In the genomic region with DNA sequence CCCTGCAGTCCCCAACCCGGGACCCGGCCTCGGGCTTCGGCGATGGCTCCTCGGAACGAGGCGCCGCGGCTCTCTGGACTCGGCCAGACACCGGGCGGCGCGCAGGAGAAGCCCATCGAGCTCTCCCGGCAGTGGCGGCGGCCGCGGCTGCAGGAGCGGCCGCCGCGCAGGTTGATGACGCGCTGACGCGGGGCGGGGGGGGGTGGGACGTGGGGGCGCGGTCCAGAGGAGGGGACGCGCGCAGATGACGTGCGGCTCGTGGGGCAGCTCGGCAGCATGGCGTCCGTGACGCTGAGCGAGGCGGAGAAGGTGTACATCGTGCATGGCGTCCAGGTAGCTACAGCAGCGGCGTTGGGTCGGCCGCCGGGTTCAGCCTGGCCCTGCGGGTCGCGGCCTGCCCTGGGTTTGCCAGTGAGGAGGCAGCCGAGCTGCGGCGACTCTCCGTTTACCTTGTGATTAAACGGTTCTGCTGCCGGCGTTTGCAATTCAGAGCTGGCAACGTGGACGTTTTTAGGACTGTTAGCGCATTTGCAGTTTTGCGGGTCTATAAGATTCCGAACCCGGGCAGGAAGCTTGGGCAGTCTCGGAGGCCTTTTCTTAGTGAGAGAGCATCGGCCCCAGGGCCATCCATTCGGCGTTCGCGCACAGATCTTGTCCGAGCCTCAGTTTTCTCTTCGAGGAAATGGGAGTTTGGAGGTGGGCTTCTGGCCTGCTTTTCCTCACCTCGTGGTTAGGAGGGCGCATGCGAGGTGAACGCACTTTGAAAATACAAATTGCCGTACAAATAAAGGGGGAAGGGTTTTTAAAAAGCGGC, we compare ENCODE assay signal across 8 cellular contexts. TPM values are rescaled to one million over a fixed set of nuclear protein-coding genes. Genes with fewer than 3 reads are reported as not detected.
DNase-seq lines count a peak whose midpoint lies in the region; ATAC-seq and TF ChIP-seq lines count a peak whose summit lies in the region.

A gene (plus strand): TSS at position 243 of the 814 bp plus-strand sequence. CDS start 34 bp downstream, at position 277.
A gene with protein sequence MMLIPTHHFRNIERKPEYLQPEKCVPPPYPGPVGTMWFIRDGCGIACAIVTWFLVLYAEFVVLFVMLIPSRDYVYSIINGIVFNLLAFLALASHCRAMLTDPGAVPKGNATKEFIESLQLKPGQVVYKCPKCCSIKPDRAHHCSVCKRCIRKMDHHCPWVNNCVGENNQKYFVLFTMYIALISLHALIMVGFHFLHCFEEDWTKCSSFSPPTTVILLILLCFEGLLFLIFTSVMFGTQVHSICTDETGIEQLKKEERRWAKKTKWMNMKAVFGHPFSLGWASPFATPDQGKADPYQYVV (minus strand): TSS at position 173 of the 814 bp plus-strand sequence. CDS start 16,738 bp downstream, outside the sequence.

- H3K36me3 ChIP-seq in right lobe of liver, result no peaks in the 10 kb centered on the region

- TF ChIP-seq CTCF in right lobe of liver (IDR thresholded peaks at IDR 0.05), result no peak

- H3K9me3 ChIP-seq in right lobe of liver, result no peaks in the 10 kb centered on the region

- peak; percentile 65 for ATAC-seq in GM19043 (IDR thresholded peaks at IDR 0.05; ENCODE audit: low read depth, unreplicated experiment)
- ATAC-seq in HG03342 (IDR thresholded peaks at IDR 0.05; ENCODE audit: unreplicated experiment), result peak; percentile 70
- ATAC-seq in right lobe of liver, result peak; percentile 90 to 93 (median 92)

- DNase-seq in Ammon's horn (ENCODE audit: low spot score) (peak; percentile 94), NCI-H748 treated with DMSO at 0.1 percent for 48 hours (lab: John Stamatoyannopoulos, UW) (peak; percentile 62), dermis microvascular lymphatic vessel endothelial cell (ENCODE audit: low read depth in 2 of 2) (peak; percentile 70 to 92), right lobe of liver (peak; percentile 90 to 91 (median 91))
- peak; percentile 82 to 85 for DNase-seq in activated CD4-positive, alpha-beta T cell treated with anti-CD3 and anti-CD28 coated beads, Interleukin-2, amount 50 U/mL, for 48 hours
- peak; percentile 87 for DNase-seq in stimulated activated CD4-positive, alpha-beta T cell treated with anti-CD3 and anti-CD28 coated beads, Interleukin-4, amount 100 ng/mL, for 24 hours

- TF ChIP-seq POLR2A in right lobe of liver (IDR thresholded peaks at IDR 0.05), result peak; percentile 70

- no peaks in the 10 kb centered on the region for H3K27me3 ChIP-seq in right lobe of liver

- WGBS in right lobe of liver (ENCODE audit: insufficient coverage, low coverage, low lambda C conversion rate, missing lambda C conversion rate), result 0% methylated on average over 21 of the region's 82 CpGs

- H3K27ac ChIP-seq in right lobe of liver, result peak within 1 kb of the TSS; percentile 52 to 81 (median 55)

- H3K4me3 ChIP-seq in right lobe of liver, result peak within 1 kb of the TSS; percentile 72 to 93 (median 92)

- H3K4me1 ChIP-seq in right lobe of liver, result peaks cover 0 to 20% (median 0%) of the 10 kb centered on the region in 4 donors

- intact Hi-C loops in right lobe of liver (cut with DNase I), result no loop called here

RNA-seq across cellular contexts. Expression of the first gene that starts in this region (rescaled TPM):
- total RNA-seq in dermis microvascular lymphatic vessel endothelial cell, result 35.0 and 43.1 TPM in 2 replicates
- total RNA-seq in right lobe of liver, result 10 to 100 TPM; 15.1 to 25.7 (median 15.9) TPM

RNA-seq across cellular contexts. Expression of the second gene that starts in this region (rescaled TPM):
- total RNA-seq in dermis microvascular lymphatic vessel endothelial cell (55.8 and 94.1 TPM in 2 replicates), right lobe of liver (10 to 100 TPM; 27.5 to 36.7 (median 32.0) TPM)

Comparison
In these comparisons a context has a peak if more than half of its experiments do, and no peak if none do; other contexts are left out.
1. Peak in every context shown above with its lines: DNase-seq, ATAC-seq, H3K4me3 ChIP-seq and H3K27ac ChIP-seq.